ENCODE assay signal across 9 cellular contexts in the genomic region with DNA sequence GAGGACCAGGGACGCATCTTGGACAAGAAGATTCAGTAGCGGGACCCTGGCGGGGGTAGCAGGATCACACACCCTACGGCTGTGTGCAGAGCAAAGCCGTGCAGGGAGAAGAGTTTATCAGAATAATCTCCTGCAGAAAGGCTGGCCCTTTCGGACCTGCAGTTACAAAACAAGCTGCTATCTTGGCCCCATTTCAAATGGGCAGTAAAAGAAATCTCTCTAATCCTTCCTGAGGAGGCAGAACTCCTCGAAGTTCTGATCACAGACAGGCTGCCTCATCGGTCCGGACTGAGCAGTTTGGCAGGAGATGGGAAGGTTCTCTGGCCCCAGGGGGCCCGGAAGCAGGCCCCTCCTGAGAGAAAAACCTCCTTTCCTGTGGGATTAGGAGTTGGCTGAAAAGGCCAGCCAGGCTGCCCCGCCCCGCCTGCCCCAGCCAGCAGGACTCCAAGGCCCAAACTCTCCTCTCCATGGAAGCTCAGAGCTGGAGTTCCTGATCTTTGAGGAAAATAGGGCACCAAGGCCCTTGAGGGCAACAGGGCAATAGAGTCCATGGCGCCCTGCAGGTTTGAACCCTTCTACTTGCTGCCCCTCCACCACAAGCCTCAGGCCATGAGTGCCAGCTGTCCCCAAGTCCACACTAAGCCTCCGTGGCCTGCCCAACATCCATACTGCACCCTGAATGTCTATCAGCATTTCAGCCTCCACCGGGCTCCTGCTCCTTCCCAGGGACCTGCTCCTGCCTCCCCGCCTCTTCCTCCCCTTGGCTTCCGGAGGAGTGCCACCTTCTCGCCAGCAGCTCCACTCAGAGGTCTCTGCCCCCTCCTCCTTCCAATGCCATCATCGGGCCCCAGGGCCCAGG.
DNase-seq lines count a peak whose midpoint lies in the region; TF ChIP-seq lines count a peak whose summit lies in the region.
"Had no signal": no experiment of that assay in that cellular context is flagged by ENCODE, and none has a peak within 500 bp of the region (broad histone marks: within the 10 kb centered on the region; RNA-seq: fewer than 3 reads in every experiment).

No MANE protein-coding gene starts in this region.

- H3K4me3 ChIP-seq in fibroblast of mammary gland (ENCODE audit: control insufficient read depth, low read depth, low read length), result no peak overlapping the region

- peak overlapping the region; percentile 39 for H3K27ac Mint-ChIP-seq in progenitor cell of endocrine pancreas

- POLR2A ChIA-PET in RWPE1 (lab: Yijun Ruan, JAX; ENCODE audit: low non-redundant PET), result no interaction called here

- no peaks in the 10 kb centered on the region for H3K4me1 Mint-ChIP-seq in progenitor cell of endocrine pancreas (ENCODE audit: low read depth)

- peaks cover 13% of the 10 kb centered on the region for H3K27me3 Mint-ChIP-seq in progenitor cell of endocrine pancreas

- CTCF ChIA-PET in RWPE1 (lab: Yijun Ruan, JAX), result interaction anchor here (0.7 kb wide), 1 partner anchor 53 kb away, joined by 3 read pairs; no protein-coding TSS in a partner anchor

- in situ Hi-C loops in GM13977 (cut with MboI; ENCODE audit: low pct_unique_long_range_greater_than_20kb, low sequenced_read_pairs, unreplicated experiment), result no loop called here

- no peaks in the 10 kb centered on the region for H3K36me3 Mint-ChIP-seq in progenitor cell of endocrine pancreas (ENCODE audit: insufficient read depth)

- DNase-seq in GM03348 (ENCODE audit: low spot score) (peak; percentile 64), RWPE1 (ENCODE audit: low spot score) (no peak), fibroblast of mammary gland (ENCODE audit: low read depth) (peak; percentile 52), progenitor cell of endocrine pancreas (ENCODE audit: low spot score, unreplicated experiment) (no peak), NCI-H446 (lab: John Stamatoyannopoulos, UW) (no peak), SK-N-DZ (ENCODE audit: low spot score) (no peak), COR-L47 (lab: John Stamatoyannopoulos, UW) (no peak), GM13977 (ENCODE audit: low spot score) (no peak)
- DNase-seq: NCI-H1694 treated with DMSO at 0.1 percent for 48 hours had no signal

- no peak for TF ChIP-seq CTCF in RWPE1 (conservative IDR thresholded peaks at IDR 0.05; ENCODE audit: low read depth)
- no peak for TF ChIP-seq CTCF in fibroblast of mammary gland (conservative IDR thresholded peaks at IDR 0.05; ENCODE audit: control insufficient read depth, insufficient read depth, low read depth, low read length)
- no peak for TF ChIP-seq CTCF in progenitor cell of endocrine pancreas (IDR thresholded peaks at IDR 0.05; ENCODE audit: unreplicated experiment)
- no peak for TF ChIP-seq CTCF in GM13977 (IDR thresholded peaks at IDR 0.05; ENCODE audit: extremely low read depth, insufficient read depth, missing control alignments)

- peak overlapping the region; percentile 56 for H3K27ac ChIP-seq in RWPE1

- H3K4me3 Mint-ChIP-seq in progenitor cell of endocrine pancreas (ENCODE audit: low read depth), result no peak overlapping the region

- H3K9me3 Mint-ChIP-seq in progenitor cell of endocrine pancreas (ENCODE audit: low read depth), result no peaks in the 10 kb centered on the region

Comparison
In these comparisons a context has a peak if more than half of its experiments do, and no peak if none do; other contexts are left out.
1. DNase-seq: peak in GM03348 (single experiment) and fibroblast of mammary gland (single experiment); none in RWPE1 (single experiment), progenitor cell of endocrine pancreas (single experiment), NCI-H446 (0 of 2), SK-N-DZ (single experiment), COR-L47 (single experiment) and GM13977 (single experiment).